ENCODE assay signal across 23 cellular contexts in the genomic region with DNA sequence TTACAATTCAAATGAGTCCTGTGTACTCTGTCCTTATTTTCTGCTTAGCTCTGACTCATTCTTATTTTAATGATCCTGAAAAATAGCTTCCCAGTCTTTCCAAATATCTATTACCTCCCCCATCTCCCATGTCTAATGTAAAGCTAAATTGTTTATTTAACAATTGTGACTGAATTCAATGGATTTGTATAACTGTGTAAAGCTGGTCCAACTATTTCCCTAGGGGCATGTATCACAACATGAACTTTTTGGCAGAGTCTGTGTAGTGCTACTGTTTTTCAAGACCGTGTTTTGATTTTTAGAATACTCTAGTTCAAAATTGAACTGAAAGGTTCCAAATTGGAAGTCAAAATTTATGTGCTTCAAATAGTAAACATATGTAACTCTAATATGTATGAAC.
DNase-seq lines count a peak whose midpoint lies in the region; ATAC-seq and TF ChIP-seq lines count a peak whose summit lies in the region.
"Had no signal": no experiment of that assay in that cellular context is flagged by ENCODE, and none has a peak within 500 bp of the region (broad histone marks: within the 10 kb centered on the region; RNA-seq: fewer than 3 reads in every experiment).

No MANE protein-coding gene starts in this region.

- H3K27me3 ChIP-seq in WERI-Rb-1 (ENCODE audit: insufficient read depth, low read depth, severe bottlenecking) (no peaks in the 10 kb centered on the region), MM.1S (replicated peaks; ENCODE audit: insufficient read depth, low read length) (no peaks in the 10 kb centered on the region)
- H3K27me3 ChIP-seq: brain microvascular endothelial cell, esophagus squamous epithelium, right lobe of liver, thyroid gland had no signal

- H3K9me2 ChIP-seq in MM.1S (replicated peaks; ENCODE audit: insufficient read depth, low read length) = no peaks in the 10 kb centered on the region

- no peak for TF ChIP-seq CTCF in WERI-Rb-1 (IDR thresholded peaks at IDR 0.05; ENCODE audit: low read depth, low read length)
- no peak for TF ChIP-seq CTCF in MM.1S (IDR thresholded peaks at IDR 0.05; ENCODE audit: low read length)

- H3K4me1 ChIP-seq in MM.1S (ENCODE audit: low read length) = no peaks in the 10 kb centered on the region
- H3K4me1 ChIP-seq: esophagus squamous epithelium, right lobe of liver, thyroid gland had no signal

- H3K79me2 ChIP-seq in MM.1S (ENCODE audit: low read length) = no peaks in the 10 kb centered on the region

- no peaks in the 10 kb centered on the region for H4K20me1 ChIP-seq in MM.1S (ENCODE audit: insufficient read depth, low read length)

- no peak overlapping the region for H3K4me2 ChIP-seq in MM.1S (ENCODE audit: low read depth, low read length)

- no peak overlapping the region for H3K9ac ChIP-seq in MM.1S (ENCODE audit: low read length)

- no peaks in the 10 kb centered on the region for H3K36me3 ChIP-seq in WERI-Rb-1
- no peaks in the 10 kb centered on the region for H3K36me3 ChIP-seq in MM.1S (replicated peaks; ENCODE audit: insufficient read depth, low read length)
- H3K36me3 ChIP-seq: brain microvascular endothelial cell, esophagus squamous epithelium, right lobe of liver, thyroid gland had no signal

- H3K4me3 ChIP-seq in WERI-Rb-1 (ENCODE audit: low read depth, low read length) (no peak overlapping the region), MM.1S (ENCODE audit: low read length) (no peak overlapping the region)
- H3K4me3 ChIP-seq: coronary artery, esophagus squamous epithelium, right lobe of liver, thyroid gland had no signal

- H3F3A ChIP-seq in MM.1S (ENCODE audit: insufficient read depth, low read length) = no peaks in the 10 kb centered on the region

- ATAC-seq in HG03469 (IDR thresholded peaks at IDR 0.05; ENCODE audit: unreplicated experiment) = no peak
- no peak for ATAC-seq in HG03097 (IDR thresholded peaks at IDR 0.05; ENCODE audit: low FRiP score, unreplicated experiment)
- ATAC-seq: right lobe of liver, SK-N-SH treated with all-trans-retinoic acid at 6 μM for 48 hours had no signal

- H3K27ac ChIP-seq in WERI-Rb-1 = no peak overlapping the region
- H3K27ac ChIP-seq in MM.1S (ENCODE audit: low read length) = no peak overlapping the region
- H3K27ac ChIP-seq: brain microvascular endothelial cell, coronary artery, esophagus squamous epithelium, right lobe of liver, thyroid gland, VCaP had no signal

- no peak overlapping the region for H2AFZ ChIP-seq in MM.1S (ENCODE audit: low read length)

- DNase-seq in COLO829 (ENCODE audit: low spot score) = peak; percentile 48
- DNase-seq in M059J (ENCODE audit: low read depth) = peak; percentile 26
- peak; percentile 32 for DNase-seq in SK-MEL-5 (ENCODE audit: low read depth, low spot score)
- DNase-seq in fibroblast of the conjunctiva (ENCODE audit: low read depth) = peak; percentile 20
- no peak for DNase-seq in WERI-Rb-1
- DNase-seq in MM.1S = no peak
- DNase-seq: activated CD4-positive, alpha-beta T cell treated with anti-CD3 and anti-CD28 coated beads, Interleukin-2, amount 50 U/mL, for 48 hours; activated CD8-positive, alpha-beta memory T cell treated with anti-CD3 and anti-CD28 coated beads, Interleukin-2, amount 50 U/mL, for 4 hours; brain microvascular endothelial cell; C1 segment of cervical spinal cord; esophagus squamous epithelium; head of caudate nucleus; KBM-7; NCI-H1436 treated with DMSO at 0.1 percent for 48 hours; NCI-H526 treated with DMSO at 0.1 percent for 48 hours; right lobe of liver; T-helper 2 cell; thyroid gland had no signal

- H3K9me3 ChIP-seq in WERI-Rb-1 (ENCODE audit: severe bottlenecking) (peaks cover 3% of the 10 kb centered on the region), MM.1S (replicated peaks; ENCODE audit: insufficient read depth, low read length) (no peaks in the 10 kb centered on the region)
- H3K9me3 ChIP-seq: esophagus squamous epithelium, right lobe of liver, thyroid gland had no signal

- in situ Hi-C loops in SK-MEL-5 (cut with HindIII; ENCODE audit: low pct_unique_long_range_greater_than_20kb, low sequenced_read_pairs) = no loop called here

Comparison
In these comparisons a context has a peak if more than half of its experiments do, and no peak if none do; other contexts are left out.
1. DNase-seq: peak in COLO829 (single experiment), M059J (single experiment), SK-MEL-5 (single experiment) and fibroblast of the conjunctiva (single experiment); none in WERI-Rb-1 (single experiment) and MM.1S (single experiment).